In genomic region chr11:24842308-24842707, GRCh38 we compare ENCODE assay signal across 6 cellular contexts.
"Had no signal": no experiment of that assay in that cellular context is flagged by ENCODE, and none has a peak within 500 bp of the region (broad histone marks: within the 10 kb centered on the region; RNA-seq: fewer than 3 reads in every experiment).

No MANE protein-coding gene starts in this region.

- H3K27ac Mint-ChIP-seq: IgD-negative memory B cell had no signal

- H3K4me3 ChIP-seq: K562 had no signal

- ATAC-seq: K562 had no signal

- H3K4me1 Mint-ChIP-seq: IgD-negative memory B cell had no signal

- H3K27ac ChIP-seq: HL-60 had no signal

- FAIRE-seq: HTR-8/SVneo, K562 had no signal

- DNase-seq: IMR-90, KBM-7 had no signal

- H3K4me3 Mint-ChIP-seq: IgD-negative memory B cell had no signal

- H3K27me3 Mint-ChIP-seq: IgD-negative memory B cell had no signal
